1 cellular context compared by ENCODE assay signal in genomic region chr1:117796226-117796625, GRCh38.
TF ChIP-seq lines count a peak whose summit lies in the region.

No MANE protein-coding gene starts in this region.

TF ChIP-seq in IMR-90, 13 proteins besides CTCF, POLR2A, EP300 and RAD21 (continued from another document):
- TF ChIP-seq ELK1 (IDR thresholded peaks at IDR 0.05; ENCODE audit: borderline replicate concordance, low read depth, low read length) (no peak), NFE2L2 (IDR thresholded peaks at IDR 0.05; ENCODE audit: low read depth, low read length) (no peak), SMC3 (IDR thresholded peaks at IDR 0.05; ENCODE audit: low read depth, low read length) (no peak), USF2 (IDR thresholded peaks at IDR 0.05; ENCODE audit: low read depth, low read length) (no peak)
